Comparison of ENCODE assay signal across 1 cellular context in the genomic region with DNA sequence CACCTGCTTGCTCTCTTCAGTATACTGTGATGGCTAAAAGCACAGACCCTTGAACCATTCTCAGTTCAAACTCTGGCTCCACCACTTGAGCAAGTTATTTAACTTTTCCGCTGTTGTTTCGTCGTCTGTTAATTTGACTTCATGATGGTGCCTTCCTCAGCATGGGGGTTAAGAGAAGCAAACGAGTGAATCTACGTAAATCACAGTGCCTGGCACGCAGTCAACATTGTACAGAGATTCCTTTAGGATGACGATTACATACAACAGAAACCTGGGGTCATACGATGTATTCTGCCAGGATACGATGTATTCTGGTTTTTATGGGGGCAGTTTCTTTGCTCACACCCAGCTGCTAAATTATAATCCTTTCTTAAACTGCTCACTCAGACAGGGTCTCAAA.
TF ChIP-seq lines count a peak whose summit lies in the region.

No MANE protein-coding gene starts in this region.

TF ChIP-seq in IMR-90, 13 proteins besides CTCF, POLR2A, EP300 and RAD21:
- TF ChIP-seq MAZ (IDR thresholded peaks at IDR 0.05; ENCODE audit: borderline replicate concordance, low read depth, low read length) (no peak), FOS (IDR thresholded peaks at IDR 0.05; ENCODE audit: low read depth, low read length) (no peak), MXI1 (IDR thresholded peaks at IDR 0.05; ENCODE audit: borderline replicate concordance, low read depth, low read length) (no peak), SMC3 (IDR thresholded peaks at IDR 0.05; ENCODE audit: low read depth, low read length) (no peak), RCOR1 (IDR thresholded peaks at IDR 0.05; ENCODE audit: insufficient replicate concordance, low read length) (no peak), CHD1 (IDR thresholded peaks at IDR 0.05; ENCODE audit: low read depth, low read length) (no peak)
- TF ChIP-seq, protein P1, sequence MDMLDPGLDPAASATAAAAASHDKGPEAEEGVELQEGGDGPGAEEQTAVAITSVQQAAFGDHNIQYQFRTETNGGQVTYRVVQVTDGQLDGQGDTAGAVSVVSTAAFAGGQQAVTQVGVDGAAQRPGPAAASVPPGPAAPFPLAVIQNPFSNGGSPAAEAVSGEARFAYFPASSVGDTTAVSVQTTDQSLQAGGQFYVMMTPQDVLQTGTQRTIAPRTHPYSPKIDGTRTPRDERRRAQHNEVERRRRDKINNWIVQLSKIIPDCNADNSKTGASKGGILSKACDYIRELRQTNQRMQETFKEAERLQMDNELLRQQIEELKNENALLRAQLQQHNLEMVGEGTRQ (IDR thresholded peaks at IDR 0.05; ENCODE audit: low read depth, low read length): no peak
